ENCODE assay signal across 1 cellular context in genomic region chr3:141370065-141370533, GRCh38.
TF ChIP-seq lines count a peak whose summit lies in the region.

No MANE protein-coding gene starts in this region.

TF ChIP-seq in GM12878, 131 proteins besides CTCF, POLR2A, EP300 and RAD21 (continued from another document and continues in another):
- no peak for TF ChIP-seq BRCA1 (IDR thresholded peaks at IDR 0.05; ENCODE audit: low read depth, low read length)
- no peak for TF ChIP-seq ETV6 (conservative IDR thresholded peaks at IDR 0.05 in 1 of 2, IDR thresholded peaks at IDR 0.05 in 1 of 2; ENCODE audit: borderline replicate concordance in 1 of 2, low read depth in 1 of 2)
- TF ChIP-seq RELB (IDR thresholded peaks at IDR 0.05; ENCODE audit: low read depth): 0 out of 2 replicates have a peak, but pooled peaks have one; percentile 15
- TF ChIP-seq, protein P1, sequence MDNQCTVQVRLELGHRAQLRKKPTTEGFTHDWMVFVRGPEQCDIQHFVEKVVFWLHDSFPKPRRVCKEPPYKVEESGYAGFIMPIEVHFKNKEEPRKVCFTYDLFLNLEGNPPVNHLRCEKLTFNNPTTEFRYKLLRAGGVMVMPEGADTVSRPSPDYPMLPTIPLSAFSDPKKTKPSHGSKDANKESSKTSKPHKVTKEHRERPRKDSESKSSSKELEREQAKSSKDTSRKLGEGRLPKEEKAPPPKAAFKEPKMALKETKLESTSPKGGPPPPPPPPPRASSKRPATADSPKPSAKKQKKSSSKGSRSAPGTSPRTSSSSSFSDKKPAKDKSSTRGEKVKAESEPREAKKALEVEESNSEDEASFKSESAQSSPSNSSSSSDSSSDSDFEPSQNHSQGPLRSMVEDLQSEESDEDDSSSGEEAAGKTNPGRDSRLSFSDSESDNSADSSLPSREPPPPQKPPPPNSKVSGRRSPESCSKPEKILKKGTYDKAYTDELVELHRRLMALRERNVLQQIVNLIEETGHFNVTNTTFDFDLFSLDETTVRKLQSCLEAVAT (IDR thresholded peaks at IDR 0.05): peak; percentile 56
- TF ChIP-seq MYC (IDR thresholded peaks at IDR 0.05; ENCODE audit: insufficient read depth, insufficient read length, insufficient replicate concordance, low read length, severe bottlenecking): no peak
- no peak for TF ChIP-seq ZSCAN29 (IDR thresholded peaks at IDR 0.05)
- TF ChIP-seq ZBTB11 (CRISPR knock-in tag; IDR thresholded peaks at IDR 0.05): no peak
- TF ChIP-seq IRF4 (IDR thresholded peaks at IDR 0.05; ENCODE audit: low read depth, low read length): no peak
- TF ChIP-seq, protein P2, sequence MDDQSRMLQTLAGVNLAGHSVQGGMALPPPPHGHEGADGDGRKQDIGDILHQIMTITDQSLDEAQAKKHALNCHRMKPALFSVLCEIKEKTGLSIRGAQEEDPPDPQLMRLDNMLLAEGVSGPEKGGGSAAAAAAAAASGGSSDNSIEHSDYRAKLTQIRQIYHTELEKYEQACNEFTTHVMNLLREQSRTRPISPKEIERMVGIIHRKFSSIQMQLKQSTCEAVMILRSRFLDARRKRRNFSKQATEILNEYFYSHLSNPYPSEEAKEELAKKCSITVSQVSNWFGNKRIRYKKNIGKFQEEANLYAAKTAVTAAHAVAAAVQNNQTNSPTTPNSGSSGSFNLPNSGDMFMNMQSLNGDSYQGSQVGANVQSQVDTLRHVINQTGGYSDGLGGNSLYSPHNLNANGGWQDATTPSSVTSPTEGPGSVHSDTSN (IDR thresholded peaks at IDR 0.05; ENCODE audit: insufficient replicate concordance, low read depth, low read length): no peak
- no peak; the same call in 1 of the 2 replicates for TF ChIP-seq NFIC (IDR thresholded peaks at IDR 0.05; ENCODE audit: low read depth, low read length)
- no peak for TF ChIP-seq ZNF274 (IDR thresholded peaks at IDR 0.05; ENCODE audit: insufficient read depth, insufficient read length)
- TF ChIP-seq ATF3 (IDR thresholded peaks at IDR 0.05; ENCODE audit: borderline replicate concordance, extremely low read depth, low read depth, low read length): peak; percentile 94
- no peak for TF ChIP-seq SUPT20H (IDR thresholded peaks at IDR 0.05; ENCODE audit: borderline replicate concordance, control insufficient read depth, low read depth, low read length)
- TF ChIP-seq, protein P3, sequence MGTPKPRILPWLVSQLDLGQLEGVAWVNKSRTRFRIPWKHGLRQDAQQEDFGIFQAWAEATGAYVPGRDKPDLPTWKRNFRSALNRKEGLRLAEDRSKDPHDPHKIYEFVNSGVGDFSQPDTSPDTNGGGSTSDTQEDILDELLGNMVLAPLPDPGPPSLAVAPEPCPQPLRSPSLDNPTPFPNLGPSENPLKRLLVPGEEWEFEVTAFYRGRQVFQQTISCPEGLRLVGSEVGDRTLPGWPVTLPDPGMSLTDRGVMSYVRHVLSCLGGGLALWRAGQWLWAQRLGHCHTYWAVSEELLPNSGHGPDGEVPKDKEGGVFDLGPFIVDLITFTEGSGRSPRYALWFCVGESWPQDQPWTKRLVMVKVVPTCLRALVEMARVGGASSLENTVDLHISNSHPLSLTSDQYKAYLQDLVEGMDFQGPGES (IDR thresholded peaks at IDR 0.05): peak; percentile 30; the same call in 1 of the 2 replicates
- no peak for TF ChIP-seq SPI1 (IDR thresholded peaks at IDR 0.05; ENCODE audit: borderline replicate concordance, insufficient read depth, low read depth, low read length)
- no peak for TF ChIP-seq SRF (IDR thresholded peaks at IDR 0.05; ENCODE audit: low read depth in 2 of 2, low read length in 2 of 2)
- TF ChIP-seq NR2C1 (IDR thresholded peaks at IDR 0.05): peak; percentile 52; the same call in 1 of the 2 replicates
- TF ChIP-seq STAT3 (IDR thresholded peaks at IDR 0.05; ENCODE audit: low read depth, low read length): no peak
- TF ChIP-seq MEF2A (IDR thresholded peaks at IDR 0.05; ENCODE audit: insufficient read depth, low read depth, low read length): 0 out of 2 replicates have a peak, but pooled peaks have one; percentile 46
- no peak for TF ChIP-seq PAX8 (IDR thresholded peaks at IDR 0.05)
- TF ChIP-seq, protein P4, sequence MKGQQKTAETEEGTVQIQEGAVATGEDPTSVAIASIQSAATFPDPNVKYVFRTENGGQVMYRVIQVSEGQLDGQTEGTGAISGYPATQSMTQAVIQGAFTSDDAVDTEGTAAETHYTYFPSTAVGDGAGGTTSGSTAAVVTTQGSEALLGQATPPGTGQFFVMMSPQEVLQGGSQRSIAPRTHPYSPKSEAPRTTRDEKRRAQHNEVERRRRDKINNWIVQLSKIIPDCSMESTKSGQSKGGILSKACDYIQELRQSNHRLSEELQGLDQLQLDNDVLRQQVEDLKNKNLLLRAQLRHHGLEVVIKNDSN (IDR thresholded peaks at IDR 0.05; ENCODE audit: borderline replicate concordance, extremely low read length, insufficient read depth, low read depth, low read length): peak; percentile 92
- peak; percentile 71 for TF ChIP-seq ZNF24 (IDR thresholded peaks at IDR 0.05)
- TF ChIP-seq E4F1 (IDR thresholded peaks at IDR 0.05; ENCODE audit: borderline replicate concordance, partially characterized antibody): no peak
- no peak for TF ChIP-seq SIN3A (IDR thresholded peaks at IDR 0.05; ENCODE audit: low read depth, low read length)
- no peak for TF ChIP-seq LARP7 (IDR thresholded peaks at IDR 0.05)
- no peak for TF ChIP-seq RBBP5 (conservative IDR thresholded peaks at IDR 0.05)
- no peak for TF ChIP-seq RFX5 (IDR thresholded peaks at IDR 0.05; ENCODE audit: low read depth, low read length)
- TF ChIP-seq, protein P5, sequence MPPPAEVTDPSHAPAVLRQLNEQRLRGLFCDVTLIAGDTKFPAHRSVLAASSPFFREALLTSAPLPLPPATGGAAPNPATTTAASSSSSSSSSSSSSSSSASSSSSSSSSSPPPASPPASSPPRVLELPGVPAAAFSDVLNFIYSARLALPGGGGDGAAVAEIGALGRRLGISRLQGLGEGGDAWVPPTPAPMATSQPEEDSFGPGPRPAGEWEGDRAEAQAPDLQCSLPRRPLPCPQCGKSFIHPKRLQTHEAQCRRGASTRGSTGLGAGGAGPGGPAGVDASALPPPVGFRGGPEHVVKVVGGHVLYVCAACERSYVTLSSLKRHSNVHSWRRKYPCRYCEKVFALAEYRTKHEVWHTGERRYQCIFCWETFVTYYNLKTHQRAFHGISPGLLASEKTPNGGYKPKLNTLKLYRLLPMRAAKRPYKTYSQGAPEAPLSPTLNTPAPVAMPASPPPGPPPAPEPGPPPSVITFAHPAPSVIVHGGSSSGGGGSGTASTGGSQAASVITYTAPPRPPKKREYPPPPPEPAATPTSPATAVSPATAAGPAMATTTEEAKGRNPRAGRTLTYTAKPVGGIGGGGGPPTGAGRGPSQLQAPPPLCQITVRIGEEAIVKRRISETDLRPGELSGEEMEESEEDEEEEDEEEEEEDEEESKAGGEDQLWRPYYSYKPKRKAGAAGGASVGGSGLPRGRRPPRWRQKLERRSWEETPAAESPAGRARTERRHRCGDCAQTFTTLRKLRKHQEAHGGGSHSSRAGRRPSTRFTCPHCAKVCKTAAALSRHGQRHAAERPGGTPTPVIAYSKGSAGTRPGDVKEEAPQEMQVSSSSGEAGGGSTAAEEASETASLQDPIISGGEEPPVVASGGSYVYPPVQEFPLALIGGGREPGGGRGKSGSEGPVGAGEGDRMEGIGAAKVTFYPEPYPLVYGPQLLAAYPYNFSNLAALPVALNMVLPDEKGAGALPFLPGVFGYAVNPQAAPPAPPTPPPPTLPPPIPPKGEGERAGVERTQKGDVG (CRISPR knock-in tag; IDR thresholded peaks at IDR 0.05): no peak
- TF ChIP-seq MTA2 (IDR thresholded peaks at IDR 0.05; ENCODE audit: low read depth): no peak
- TF ChIP-seq BCLAF1 (IDR thresholded peaks at IDR 0.05): no peak
- TF ChIP-seq SREBF1 (IDR thresholded peaks at IDR 0.05; ENCODE audit: low read length): no peak
- peak; percentile 17 for TF ChIP-seq SKIL (IDR thresholded peaks at IDR 0.05; ENCODE audit: low read depth, poor library complexity, severe bottlenecking)
- TF ChIP-seq ZNF384 (IDR thresholded peaks at IDR 0.05; ENCODE audit: borderline replicate concordance, low read depth, low read length): peak; percentile 73; the same call in 1 of the 2 replicates
- no peak for TF ChIP-seq DPF2 (IDR thresholded peaks at IDR 0.05)
